8 cellular contexts compared by ENCODE assay signal in the genomic region with DNA sequence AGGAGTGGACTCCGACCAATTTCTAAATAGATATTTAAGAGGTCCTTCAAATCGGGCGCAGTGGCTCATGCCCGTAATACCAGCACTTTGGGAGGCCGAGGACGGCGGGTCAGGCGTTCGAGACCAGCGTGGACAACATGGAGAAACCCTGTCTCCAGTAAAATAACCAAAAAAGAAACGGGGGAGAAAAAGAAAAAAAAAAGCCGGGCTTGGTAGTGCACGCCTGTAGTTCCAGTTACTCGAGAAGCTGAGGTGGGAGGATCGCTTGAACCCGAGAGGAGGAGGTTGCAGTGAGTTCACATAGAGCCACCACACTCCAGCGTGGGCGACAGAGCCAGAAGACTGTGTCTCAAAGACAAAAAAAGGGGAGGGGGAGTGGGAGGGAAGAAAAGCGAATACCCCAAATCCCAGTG. TPM values are rescaled to one million over a fixed set of nuclear protein-coding genes. Genes with fewer than 3 reads are reported as not detected.
DNase-seq lines count a peak whose midpoint lies in the region; ATAC-seq, FAIRE-seq and TF ChIP-seq lines count a peak whose summit lies in the region.

No MANE protein-coding gene starts in this region.

- 5 to 10% (median 7%) methylated on average over 19 of the region's 19 CpGs for WGBS in small intestine, 3 donors

- DNase-seq in NCI-H82 (lab: John Stamatoyannopoulos, UW) (peak; percentile 65), NCI-H82 treated with DMSO at 0.1 percent for 48 hours (lab: John Stamatoyannopoulos, UW; ENCODE audit: unreplicated experiment) (no peak), small intestine (no peak), GM10248 (ENCODE audit: extremely low spot score) (no peak), superior temporal gyrus (ENCODE audit: extremely low spot score) (no peak), HTR-8/SVneo (ENCODE audit: insufficient read length, low spot score) (no peak)
- DNase-seq in activated naive CD4-positive, alpha-beta T cell treated with anti-CD3 and anti-CD28 coated beads, Interleukin-2, amount 50 U/mL, for 72 hours (ENCODE audit: low spot score in 2 of 2) = peak; percentile 48 to 68

- H3K4me3 ChIP-seq in iPS-11a (ENCODE audit: low read depth, low read length) (peak overlapping the region; percentile 63), small intestine (ENCODE audit: low read depth in 1 of 2, low read length in 2 of 2) (peak overlapping the region; percentile 31 to 41)

- peak; percentile 5 to 17 for ATAC-seq in activated naive CD4-positive, alpha-beta T cell treated with anti-CD3 and anti-CD28 coated beads, Interleukin-2, amount 50 U/mL, for 72 hours

- H3K27ac Mint-ChIP-seq in activated naive CD4-positive, alpha-beta T cell treated with anti-CD3 and anti-CD28 coated beads, Interleukin-2, amount 50 U/mL, for 72 hours = peak overlapping the region; percentile 100

- no peak for TF ChIP-seq CTCF in GM10248 (IDR thresholded peaks at IDR 0.05; ENCODE audit: control extremely low read depth, extremely low read depth, low read depth, missing control alignments)

- POLR2A ChIA-PET in GM10248 (lab: Yijun Ruan, JAX) = interaction anchor here (0.6 to 5.8 kb wide), 10 partner anchors 9 to 1099 kb away, joined by 3 to 140 read pairs (median 10); a partner anchor contains a TSS

- peaks cover 0 to 12% of the 10 kb centered on the region in 2 donors for H3K36me3 Mint-ChIP-seq in activated naive CD4-positive, alpha-beta T cell treated with anti-CD3 and anti-CD28 coated beads, Interleukin-2, amount 50 U/mL, for 72 hours

- CTCF ChIA-PET in GM10248 (lab: Yijun Ruan, JAX) = interaction anchor here (3.0 to 11.4 kb wide), 4 partner anchors 10 to 63 kb away, joined by 17 to 136 read pairs (median 27); a partner anchor contains a TSS

- H3K4me1 ChIP-seq in small intestine (ENCODE audit: control insufficient read depth in 2 of 2, insufficient read depth in 1 of 2, low read depth in 1 of 2, low read length in 1 of 2) = no peaks in the 10 kb centered on the region

- no peaks in the 10 kb centered on the region for H3K36me3 ChIP-seq in small intestine (ENCODE audit: control insufficient read depth in 2 of 2, insufficient read depth in 2 of 2, low read length in 2 of 2)

- no peaks in the 10 kb centered on the region for H3K27me3 ChIP-seq in small intestine (ENCODE audit: control insufficient read depth in 2 of 2, insufficient read depth in 2 of 2, low read length in 2 of 2)

- no peaks in the 10 kb centered on the region for H3K9me3 Mint-ChIP-seq in activated naive CD4-positive, alpha-beta T cell treated with anti-CD3 and anti-CD28 coated beads, Interleukin-2, amount 50 U/mL, for 72 hours

- no peaks in the 10 kb centered on the region for H3K9me3 ChIP-seq in small intestine (ENCODE audit: control insufficient read depth, low read depth)

- H3K27ac ChIP-seq in small intestine (ENCODE audit: low read depth in 1 of 2, low read length in 1 of 2) = peak overlapping the region; percentile 79 to 97

- no peak for FAIRE-seq in small intestine (lab: Jason Lieb, UNC)
- no peak for FAIRE-seq in HTR-8/SVneo (lab: Jason Lieb, UNC)

RNA-seq across cellular contexts. Expression of a gene that starts 53.3 kb away (rescaled TPM):
- 1 to 10 TPM in 1 of 2 donors, under 1 TPM in 1; 0.23 to 2.1 TPM for total RNA-seq in activated naive CD4-positive, alpha-beta T cell treated with anti-CD3 and anti-CD28 coated beads, Interleukin-2, amount 50 U/mL, for 72 hours
- 1 to 10 TPM in 2 of 3 donors, under 1 TPM in 1; 0.67 to 7.3 (median 2.4) TPM for polyA plus RNA-seq in small intestine

Comparison
In these comparisons a context has a peak if more than half of its experiments do, and no peak if none do; other contexts are left out.
1. DNase-seq: peak in NCI-H82 (single experiment) and activated naive CD4-positive, alpha-beta T cell treated with anti-CD3 and anti-CD28 coated beads, Interleukin-2, amount 50 U/mL, for 72 hours (2 of 2); none in NCI-H82 treated with DMSO at 0.1 percent for 48 hours (single experiment), small intestine (single experiment), GM10248 (single experiment), superior temporal gyrus (single experiment) and HTR-8/SVneo (single experiment).